ENCODE assay signal across 34 cellular contexts in the genomic region with DNA sequence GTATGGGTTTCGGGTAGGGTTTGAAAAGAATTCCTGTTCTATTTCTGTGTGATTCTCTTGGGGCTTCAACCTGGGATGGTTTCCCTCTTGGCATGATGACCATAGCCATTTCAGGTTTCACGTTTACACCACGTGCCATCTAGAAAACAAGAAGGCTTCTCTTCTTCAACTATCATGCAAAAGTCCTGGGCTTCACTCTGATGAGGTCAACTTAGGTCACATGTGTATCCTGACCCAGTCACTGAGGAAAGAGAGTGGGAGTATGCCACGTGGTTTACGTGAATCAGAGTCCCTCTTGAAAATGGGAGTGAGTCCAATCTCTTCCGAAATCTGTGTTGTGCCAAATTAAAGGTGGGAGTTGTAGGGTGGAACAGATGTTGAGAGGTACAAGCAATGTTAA.
"Had no signal": no experiment of that assay in that cellular context is flagged by ENCODE, and none has a peak within 500 bp of the region (broad histone marks: within the 10 kb centered on the region; RNA-seq: fewer than 3 reads in every experiment).

No MANE protein-coding gene starts in this region.

- H3K36me3 ChIP-seq: brain microvascular endothelial cell, esophagus muscularis mucosa, WERI-Rb-1 had no signal

- FAIRE-seq: astrocyte, bronchial epithelial cell had no signal

- H3K9me3 Mint-ChIP-seq: activated CD4-positive, alpha-beta T cell treated with anti-CD3 and anti-CD28 coated beads, Interleukin-2, amount 10 ng/mL, durations not matched to agents 24 days and 14 days; activated naive CD4-positive, alpha-beta T cell treated with anti-CD3 and anti-CD28 coated beads, Interleukin-2, amount 10 ng/mL, durations not matched to agents 7 days and 5 days; activated T-helper 2 cell treated with anti-CD3 and anti-CD28 coated beads, Interferon-gamma antibody, Interleukin-2, Interleukin-4, amounts not matched to agents 10 μg/mL and 5 μg/mL and 100 μg/mL, durations not matched to agents 14 hours and 24 hours and 36 hours; central memory CD8-positive, alpha-beta T cell; T-helper 2 cell treated with Interferon-gamma antibody and Interleukin-4, amounts not matched to agents 5 μg/mL and 100 μg/mL, for 36 hours had no signal

- H3K9me3 ChIP-seq: esophagus muscularis mucosa had no signal

- H3K4me1 Mint-ChIP-seq: activated CD4-positive, alpha-beta T cell treated with anti-CD3 and anti-CD28 coated beads for 36 hours; activated CD4-positive, alpha-beta T cell treated with anti-CD3 and anti-CD28 coated beads, Interleukin-2, amount 10 ng/mL, durations not matched to agents 24 days and 14 days; activated CD8-positive, alpha-beta memory T cell treated with anti-CD3 and anti-CD28 coated beads, Interleukin-2, amount 10 ng/mL, durations not matched to agents 7 days and 5 days; activated naive CD4-positive, alpha-beta T cell treated with anti-CD3 and anti-CD28 coated beads, Interleukin-2, amount 10 ng/mL, durations not matched to agents 7 days and 5 days; central memory CD8-positive, alpha-beta T cell; T-helper 17 cell had no signal

- H3K36me3 Mint-ChIP-seq: activated CD4-positive, alpha-beta memory T cell treated with anti-CD3 and anti-CD28 coated beads for 36 hours; activated CD8-positive, alpha-beta memory T cell treated with anti-CD3 and anti-CD28 coated beads, Interleukin-2, amount 10 ng/mL, durations not matched to agents 7 days and 5 days; activated naive CD4-positive, alpha-beta T cell treated with anti-CD3 and anti-CD28 coated beads, Interleukin-2, amount 10 ng/mL, durations not matched to agents 7 days and 5 days; activated naive CD8-positive, alpha-beta T cell had no signal

- H3K4me3 ChIP-seq: coronary artery, dorsolateral prefrontal cortex, esophagus muscularis mucosa had no signal

- DNase-seq: activated CD4-positive, alpha-beta memory T cell treated with anti-CD3 and anti-CD28 coated beads for 36 hours; activated CD4-positive, alpha-beta T cell treated with anti-CD3 and anti-CD28 coated beads for 36 hours; activated CD4-positive, alpha-beta T cell treated with anti-CD3 and anti-CD28 coated beads, Interleukin-2, amount 10 ng/mL, durations not matched to agents 24 days and 14 days; activated CD4-positive, CD25-positive, alpha-beta regulatory T cell; activated CD4-positive, CD25-positive, alpha-beta regulatory T cell treated with anti-CD3 and anti-CD28 coated beads, Interleukin-2, amount 50 U/mL, for 72 hours; activated CD8-positive, alpha-beta memory T cell treated with anti-CD3 and anti-CD28 coated beads, Interleukin-2, amount 10 ng/mL, durations not matched to agents 7 days and 5 days; activated CD8-positive, alpha-beta memory T cell treated with anti-CD3 and anti-CD28 coated beads, Interleukin-2, amount 50 U/mL, for 4 hours; activated CD8-positive, alpha-beta T cell treated with anti-CD3 and anti-CD28 coated beads, Interleukin-2, amount 10 ng/mL, durations not matched to agents 7 days and 5 days; activated effector memory CD4-positive, alpha-beta T cell treated with anti-CD3 and anti-CD28 coated beads, Interleukin-2, amount 50 U/mL, for 16 hours; activated naive CD4-positive, alpha-beta T cell treated with anti-CD3 and anti-CD28 coated beads, Interleukin-2, amount 10 ng/mL, durations not matched to agents 7 days and 5 days; activated T-cell treated with anti-CD3 and anti-CD28 coated beads, Interleukin-2, amount 50 U/mL, for 1 hour; activated T-cell treated with anti-CD3 and anti-CD28 coated beads, Interleukin-2, amount 50 U/mL, for 48 hours; amniotic stem cell; anterior cingulate cortex; brain microvascular endothelial cell; dorsolateral prefrontal cortex; effector memory CD4-positive, alpha-beta T cell; erythroblast; foreskin melanocyte; head of caudate nucleus; T-helper 1 cell; T-helper 17 cell; T1000; WERI-Rb-1 had no signal

- H3K27ac ChIP-seq: brain microvascular endothelial cell, coronary artery, dorsolateral prefrontal cortex, esophagus muscularis mucosa, WERI-Rb-1 had no signal

- H3K27me3 ChIP-seq: brain microvascular endothelial cell, dorsolateral prefrontal cortex had no signal

- H3K4me3 Mint-ChIP-seq: activated CD4-positive, alpha-beta memory T cell treated with anti-CD3 and anti-CD28 coated beads for 36 hours; activated CD4-positive, alpha-beta T cell treated with anti-CD3 and anti-CD28 coated beads for 36 hours; activated CD4-positive, alpha-beta T cell treated with anti-CD3 and anti-CD28 coated beads, Interleukin-2, amount 10 ng/mL, durations not matched to agents 24 days and 14 days; activated CD8-positive, alpha-beta memory T cell treated with anti-CD3 and anti-CD28 coated beads, Interleukin-2, amount 10 ng/mL, durations not matched to agents 7 days and 5 days; activated CD8-positive, alpha-beta T cell treated with anti-CD3 and anti-CD28 coated beads, Interleukin-2, amount 10 ng/mL, durations not matched to agents 7 days and 5 days; activated naive CD4-positive, alpha-beta T cell treated with anti-CD3 and anti-CD28 coated beads, Interleukin-2, amount 10 ng/mL, durations not matched to agents 7 days and 5 days; activated naive CD8-positive, alpha-beta T cell; activated T-helper 1 cell treated with anti-CD3 and anti-CD28 coated beads, Interleukin-12 subunit alpha, Interleukin-12 subunit beta, Interleukin-2, Interleukin-4 antibody, amounts not matched to agents 30 ng/mL and 10 ng/mL and 1 ng/mL, durations not matched to agents 14 hours and 24 hours and 36 hours; central memory CD8-positive, alpha-beta T cell; dendritic cell treated with granulocyte-macrophage colony-stimulating factor and Interleukin-4, amounts not matched to agents 40 ng/mL and 50 ng/mL, for 4 days; T-helper 17 cell; T-helper 2 cell treated with Interferon-gamma antibody and Interleukin-4, amounts not matched to agents 5 μg/mL and 100 μg/mL, for 36 hours had no signal

- H3K27ac Mint-ChIP-seq: activated CD4-positive, alpha-beta memory T cell treated with anti-CD3 and anti-CD28 coated beads for 36 hours; activated CD4-positive, alpha-beta T cell treated with anti-CD3 and anti-CD28 coated beads for 36 hours; activated CD4-positive, alpha-beta T cell treated with anti-CD3 and anti-CD28 coated beads, Interleukin-2, amount 10 ng/mL, durations not matched to agents 24 days and 14 days; activated CD8-positive, alpha-beta memory T cell treated with anti-CD3 and anti-CD28 coated beads, Interleukin-2, amount 10 ng/mL, durations not matched to agents 7 days and 5 days; activated CD8-positive, alpha-beta T cell treated with anti-CD3 and anti-CD28 coated beads, Interleukin-2, amount 10 ng/mL, durations not matched to agents 7 days and 5 days; activated naive CD4-positive, alpha-beta T cell treated with anti-CD3 and anti-CD28 coated beads, Interleukin-2, amount 10 ng/mL, durations not matched to agents 7 days and 5 days; activated naive CD8-positive, alpha-beta T cell; activated T-helper 1 cell treated with anti-CD3 and anti-CD28 coated beads, Interleukin-12 subunit alpha, Interleukin-12 subunit beta, Interleukin-2, Interleukin-4 antibody, amounts not matched to agents 30 ng/mL and 10 ng/mL and 1 ng/mL, durations not matched to agents 14 hours and 24 hours and 36 hours; activated T-helper 2 cell treated with anti-CD3 and anti-CD28 coated beads, Interferon-gamma antibody, Interleukin-2, Interleukin-4, amounts not matched to agents 10 μg/mL and 5 μg/mL and 100 μg/mL, durations not matched to agents 14 hours and 24 hours and 36 hours; dendritic cell treated with granulocyte-macrophage colony-stimulating factor and Interleukin-4, amounts not matched to agents 40 ng/mL and 50 ng/mL, for 4 days; T-helper 17 cell; T-helper 2 cell treated with Interferon-gamma antibody and Interleukin-4, amounts not matched to agents 5 μg/mL and 100 μg/mL, for 36 hours had no signal

- ATAC-seq: activated CD4-positive, alpha-beta T cell treated with anti-CD3 and anti-CD28 coated beads for 36 hours; activated CD8-positive, alpha-beta memory T cell treated with anti-CD3 and anti-CD28 coated beads, Interleukin-2, amount 10 ng/mL, durations not matched to agents 7 days and 5 days; activated CD8-positive, alpha-beta T cell treated with anti-CD3 and anti-CD28 coated beads, Interleukin-2, amount 10 ng/mL, durations not matched to agents 7 days and 5 days; T-helper 17 cell had no signal
